In genomic region chr1:221891708-221892107, GRCh38 we compare ENCODE assay signal across 17 cellular contexts.
DNase-seq lines count a peak whose midpoint lies in the region; ATAC-seq and TF ChIP-seq lines count a peak whose summit lies in the region.
"Had no signal": no experiment of that assay in that cellular context is flagged by ENCODE, and none has a peak within 500 bp of the region (broad histone marks: within the 10 kb centered on the region; RNA-seq: fewer than 3 reads in every experiment).

No MANE protein-coding gene starts in this region.

- H4K8ac ChIP-seq in IMR-90 (ENCODE audit: low read depth in 2 of 2, low read length in 2 of 2) (0 out of 4 replicates have a peak overlapping the region, but pooled peaks of 1 of the 2 experiments have one; percentile 20), mesenchymal stem cell (ENCODE audit: low read length) (no peak overlapping the region)

- no peaks in the 10 kb centered on the region for H4K20me1 ChIP-seq in IMR-90 (ENCODE audit: insufficient read depth, low read length)

- H3K56ac ChIP-seq in IMR-90 (ENCODE audit: extremely low read depth, insufficient read depth, low read length) = no peak overlapping the region

- WGBS in IMR-90 (ENCODE audit: extremely low coverage in 2 of 2, insufficient read length in 1 of 2), 2 experiments = no CpG with 5 or more reads among the region's 1 CpG
- 68% methylated on average over 1 of the region's 1 CpG for WGBS in mesenchymal stem cell

- DNase-seq in IMR-90 = no peak
- DNase-seq in epithelial cell of prostate (ENCODE audit: low read depth, low spot score) = no peak
- DNase-seq in mesenchymal stem cell = no peak
- no peak for DNase-seq in NCI-H146 (lab: John Stamatoyannopoulos, UW)
- DNase-seq in NCI-H446 treated with DMSO at 0.1 percent for 48 hours (lab: John Stamatoyannopoulos, UW) = no peak
- no peak for DNase-seq in kidney glomerular epithelial cell (lab: John Stamatoyannopoulos, UW)
- DNase-seq in activated gamma-delta T cell (lab: John Stamatoyannopoulos, UW) = no peak
- DNase-seq: activated effector memory CD4-positive, alpha-beta T cell treated with Interleukin-2 at 50 U/mL for 16 hours; MG63; NCI-H1930; NCI-H524 treated with DMSO at 0.1 percent for 48 hours; SW 1271 had no signal

- H3K27ac ChIP-seq in ACC112 (ENCODE audit: low read depth, low read length) (peak overlapping the region; percentile 92), IMR-90 (ENCODE audit: insufficient read depth, low read length) (no peak overlapping the region), epithelial cell of prostate (peak overlapping the region; percentile 65), mesenchymal stem cell (ENCODE audit: low read length, poor library complexity, severe bottlenecking) (no peak overlapping the region)
- H3K27ac ChIP-seq: thoracic aorta had no signal

- TF ChIP-seq CTCF in IMR-90 (conservative IDR thresholded peaks at IDR 0.05; ENCODE audit: low read depth, low read length) = no peak

- no peak overlapping the region; the same call in 1 of the 2 replicates for H3K4ac ChIP-seq in IMR-90 (ENCODE audit: low read depth, low read length)
- H3K4ac ChIP-seq in mesenchymal stem cell (ENCODE audit: low read depth in 1 of 2, low read length in 2 of 2) = no peak overlapping the region

- POLR2A ChIA-PET in IMR-90 (lab: Charles Lee; ENCODE audit: unreplicated experiment) = no interaction called here

- H2BK20ac ChIP-seq in IMR-90 (ENCODE audit: low read depth, low read length) = no peak overlapping the region; the same call in 1 of the 2 replicates

- H3K18ac ChIP-seq in IMR-90 (ENCODE audit: low read depth, low read length) (no peak overlapping the region; the same call in 1 of the 2 replicates), mesenchymal stem cell (ENCODE audit: low read depth in 1 of 2, low read length in 2 of 2) (no peak overlapping the region)

- H3K79me1 ChIP-seq in IMR-90 (ENCODE audit: low read depth in 1 of 2, low read length in 2 of 2) (no peaks in the 10 kb centered on the region), mesenchymal stem cell (replicated peaks; ENCODE audit: low read length, poor library complexity, severe bottlenecking) (no peaks in the 10 kb centered on the region)

- H3K9me3 ChIP-seq in IMR-90 (ENCODE audit: control insufficient read depth, insufficient read depth, low read length) = no peaks in the 10 kb centered on the region
- H3K9me3 ChIP-seq in mesenchymal stem cell (ENCODE audit: control insufficient read depth, low read length) = no peaks in the 10 kb centered on the region
- H3K9me3 ChIP-seq: A549, MG63, thoracic aorta had no signal

- H3K4me3 ChIP-seq in ACC112 (ENCODE audit: low read depth, low read length) (peak overlapping the region; percentile 13; the same call in 1 of the 2 replicates), IMR-90 (ENCODE audit: insufficient read depth, low read depth, low read length) (no peak overlapping the region), mesenchymal stem cell (ENCODE audit: insufficient read depth in 1 of 2, low read depth in 1 of 2, low read length in 2 of 2) (no peak overlapping the region)
- H3K4me3 ChIP-seq: A549, MG63, thoracic aorta had no signal

- no peaks in the 10 kb centered on the region for H3K27me3 ChIP-seq in ACC112 (ENCODE audit: insufficient read depth, low read length)
- H3K27me3 ChIP-seq in IMR-90 (ENCODE audit: control insufficient read depth, insufficient read depth, low read length) = no peaks in the 10 kb centered on the region
- H3K27me3 ChIP-seq in mesenchymal stem cell (ENCODE audit: control insufficient read depth in 1 of 2, insufficient read depth in 1 of 2, low read length in 2 of 2) = no peaks in the 10 kb centered on the region
- H3K27me3 ChIP-seq: MG63 had no signal

- H3K9me1 ChIP-seq in IMR-90 (ENCODE audit: insufficient read depth, low read length) = peaks cover 7% of the 10 kb centered on the region

- H3K14ac ChIP-seq in IMR-90 (replicated peaks; ENCODE audit: low read depth, low read length) (no peak overlapping the region), mesenchymal stem cell (ENCODE audit: low read length in 2 of 2) (no peak overlapping the region)

- TF ChIP-seq RAD21 in IMR-90 (IDR thresholded peaks at IDR 0.05; ENCODE audit: low read length) = no peak

- peak overlapping the region; percentile 42; the same call in 1 of the 2 replicates for H2AK5ac ChIP-seq in IMR-90 (ENCODE audit: low read depth, low read length)
- no peak overlapping the region for H2AK5ac ChIP-seq in mesenchymal stem cell (ENCODE audit: low read length, severe bottlenecking)

- H3K23ac ChIP-seq in IMR-90 (ENCODE audit: low read depth, low read length) = no peak overlapping the region
- no peak overlapping the region for H3K23ac ChIP-seq in mesenchymal stem cell (ENCODE audit: low read length in 2 of 2)

- H3K4me1 ChIP-seq in ACC112 (ENCODE audit: control insufficient read depth, insufficient read depth, low read length, unreplicated experiment) = peaks cover 46% of the 10 kb centered on the region
- peaks cover 3% of the 10 kb centered on the region for H3K4me1 ChIP-seq in IMR-90 (ENCODE audit: control insufficient read depth, insufficient read depth, low read length)
- peaks cover 5% of the 10 kb centered on the region for H3K4me1 ChIP-seq in mesenchymal stem cell (ENCODE audit: control insufficient read depth, insufficient read depth, low read depth, low read length)

- no peak overlapping the region for H2AK9ac ChIP-seq in IMR-90 (replicated peaks; ENCODE audit: low read depth, low read length, poor library complexity)

- intact Hi-C loops in IMR-90 (cut with micrococcal nuclease) = no loop called here

- H2BK12ac ChIP-seq in mesenchymal stem cell (ENCODE audit: low read length in 2 of 2) = no peak overlapping the region

- no peaks in the 10 kb centered on the region for H3K79me2 ChIP-seq in ACC112 (ENCODE audit: control insufficient read depth, insufficient read depth, low read length, unreplicated experiment)

- CTCF ChIA-PET in IMR-90 (lab: Yijun Ruan, JAX) = interaction anchor here (0.8 to 1.5 kb wide), 3 partner anchors 10 to 564 kb away, joined by 3 to 4 read pairs (median 3); partner anchors contain the start of gene DUSP10

- H2BK5ac ChIP-seq in IMR-90 (ENCODE audit: low read depth, low read length, poor library complexity, severe bottlenecking) (peak overlapping the region; percentile 2), mesenchymal stem cell (ENCODE audit: low read depth, low read length, poor library complexity, severe bottlenecking) (no peak overlapping the region)

- no peak overlapping the region for H2AFZ ChIP-seq in ACC112 (ENCODE audit: low read length, unreplicated experiment)
- H2AFZ ChIP-seq in IMR-90 (replicated peaks; ENCODE audit: low read length, poor library complexity) = no peak overlapping the region
- H2AFZ ChIP-seq in mesenchymal stem cell (ENCODE audit: low read depth, low read length) = no peak overlapping the region

- no peak for TF ChIP-seq POLR2A in IMR-90 (IDR thresholded peaks at IDR 0.05; ENCODE audit: low read depth, low read length)

- H4K5ac ChIP-seq in IMR-90 (ENCODE audit: low read depth, low read length) = no peak overlapping the region

- ATAC-seq in IMR-90 (ENCODE audit: low read depth) = no peak
- ATAC-seq: A549, HCT116, WTC11 had no signal

- H4K91ac ChIP-seq in IMR-90 (ENCODE audit: insufficient read depth, low read depth, low read length) (no peak overlapping the region), mesenchymal stem cell (ENCODE audit: low read length) (no peak overlapping the region)

- H2BK120ac ChIP-seq in IMR-90 (ENCODE audit: low read depth, low read length) (peak overlapping the region; percentile 44; the same call in 1 of the 2 replicates), mesenchymal stem cell (ENCODE audit: low read depth, low read length) (no peak overlapping the region)

- H3K9ac ChIP-seq in IMR-90 (ENCODE audit: low read depth, low read length) (no peak overlapping the region), mesenchymal stem cell (ENCODE audit: low read length) (peak overlapping the region; percentile 15)

- in situ Hi-C loops in IMR-90 (cut with MboI; ENCODE audit: low sequenced_read_pairs) = no loop called here

- dilution Hi-C loops in IMR-90 (cut with HindIII; ENCODE audit: low sequenced_read_pairs, unreplicated experiment) = no loop called here

- H2BK15ac ChIP-seq in IMR-90 (ENCODE audit: low read depth, low read length) = peak overlapping the region; percentile 75; the same call in 1 of the 3 replicates
- no peak overlapping the region for H2BK15ac ChIP-seq in mesenchymal stem cell (ENCODE audit: low read depth, poor library complexity, severe bottlenecking)

- no peak overlapping the region; the same call in 1 of the 2 replicates for H3K4me2 ChIP-seq in IMR-90 (ENCODE audit: low read depth, low read length)
- no peak overlapping the region for H3K4me2 ChIP-seq in mesenchymal stem cell (ENCODE audit: low read length, poor library complexity, severe bottlenecking)
- H3K4me2 ChIP-seq: A549 had no signal

- H3K36me3 ChIP-seq in ACC112 (ENCODE audit: insufficient read depth, low read length) (no peaks in the 10 kb centered on the region), IMR-90 (ENCODE audit: control insufficient read depth, insufficient read depth, low read length) (no peaks in the 10 kb centered on the region), mesenchymal stem cell (ENCODE audit: control insufficient read depth in 1 of 2, insufficient read depth in 2 of 2, low read depth in 1 of 2, low read length in 2 of 2) (no peaks in the 10 kb centered on the region)
- H3K36me3 ChIP-seq: MG63, thoracic aorta had no signal

- BruUV-seq in IMR-90 (replicated peaks; lab: Mats Ljungman, UMichigan) = no TSS peak

TF ChIP-seq in IMR-90, 13 proteins besides CTCF, POLR2A, EP300 and RAD21 (continues in another document):
- TF ChIP-seq FOS (IDR thresholded peaks at IDR 0.05; ENCODE audit: low read depth, low read length) (no peak), RCOR1 (IDR thresholded peaks at IDR 0.05; ENCODE audit: insufficient replicate concordance, low read length) (no peak), CHD1 (IDR thresholded peaks at IDR 0.05; ENCODE audit: low read depth, low read length) (no peak), NFE2L2 (IDR thresholded peaks at IDR 0.05; ENCODE audit: low read depth, low read length) (no peak), MXI1 (IDR thresholded peaks at IDR 0.05; ENCODE audit: borderline replicate concordance, low read depth, low read length) (no peak)
- TF ChIP-seq, protein P1, sequence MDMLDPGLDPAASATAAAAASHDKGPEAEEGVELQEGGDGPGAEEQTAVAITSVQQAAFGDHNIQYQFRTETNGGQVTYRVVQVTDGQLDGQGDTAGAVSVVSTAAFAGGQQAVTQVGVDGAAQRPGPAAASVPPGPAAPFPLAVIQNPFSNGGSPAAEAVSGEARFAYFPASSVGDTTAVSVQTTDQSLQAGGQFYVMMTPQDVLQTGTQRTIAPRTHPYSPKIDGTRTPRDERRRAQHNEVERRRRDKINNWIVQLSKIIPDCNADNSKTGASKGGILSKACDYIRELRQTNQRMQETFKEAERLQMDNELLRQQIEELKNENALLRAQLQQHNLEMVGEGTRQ (IDR thresholded peaks at IDR 0.05; ENCODE audit: low read depth, low read length) = no peak

Comparison
In these comparisons a context has a peak if more than half of its experiments do, and no peak if none do; other contexts are left out.
1. H3K27ac ChIP-seq: peak in ACC112 (single experiment) and epithelial cell of prostate (single experiment); none in IMR-90 (single experiment) and mesenchymal stem cell (single experiment).